Comparison of ENCODE assay signal across 32 cellular contexts in genomic region chr6:137039010-137039409, GRCh38. TPM values are rescaled to one million over a fixed set of nuclear protein-coding genes. Genes with fewer than 3 reads are reported as not detected.
"Had no signal": no experiment of that assay in that cellular context is flagged by ENCODE, and none has a peak within 500 bp of the region (broad histone marks: within the 10 kb centered on the region; RNA-seq: fewer than 3 reads in every experiment).

No MANE protein-coding gene starts in this region.

- H3K4me3 ChIP-seq: adrenal gland, body of pancreas, esophagus squamous epithelium, gastroesophageal sphincter, heart right ventricle had no signal

- H3K4me1 ChIP-seq: adrenal gland, gastroesophageal sphincter had no signal

- H3K27ac ChIP-seq: adrenal gland, body of pancreas, epithelial cell of prostate, esophagus squamous epithelium, gastroesophageal sphincter, heart right ventricle, WERI-Rb-1 had no signal

- H3K9me3 ChIP-seq: adrenal gland, body of pancreas, esophagus squamous epithelium, gastroesophageal sphincter had no signal

- H3K27me3 ChIP-seq: adrenal gland, body of pancreas had no signal

- ATAC-seq: activated CD4-positive, alpha-beta T cell treated with anti-CD3 and anti-CD28 coated beads for 36 hours; activated CD8-positive, alpha-beta memory T cell treated with anti-CD3 and anti-CD28 coated beads, Interleukin-2, amount 10 ng/mL, durations not matched to agents 7 days and 5 days; activated CD8-positive, alpha-beta T cell treated with anti-CD3 and anti-CD28 coated beads, Interleukin-2, amount 10 ng/mL, durations not matched to agents 7 days and 5 days; activated naive CD8-positive, alpha-beta T cell treated with anti-CD3 and anti-CD28 coated beads, Interleukin-2, amount 50 U/mL, for 24 hours; body of pancreas; gastroesophageal sphincter; heart right ventricle; T-helper 17 cell had no signal

- DNase-seq: activated B cell treated with CpG ODN at 0.5 μM for 24 hours; activated CD4-positive, alpha-beta memory T cell treated with anti-CD3 and anti-CD28 coated beads for 36 hours; activated CD4-positive, alpha-beta T cell treated with anti-CD3 and anti-CD28 coated beads for 36 hours; activated CD4-positive, alpha-beta T cell treated with anti-CD3 and anti-CD28 coated beads, Interleukin-2, amount 10 ng/mL, durations not matched to agents 24 days and 14 days; activated CD4-positive, CD25-positive, alpha-beta regulatory T cell treated with anti-CD3 and anti-CD28 coated beads, Interleukin-2, amount 50 U/mL, for 72 hours; activated CD8-positive, alpha-beta memory T cell treated with anti-CD3 and anti-CD28 coated beads, Interleukin-2, amount 10 ng/mL, durations not matched to agents 7 days and 5 days; activated CD8-positive, alpha-beta memory T cell treated with anti-CD3 and anti-CD28 coated beads, Interleukin-2, amount 50 U/mL, for 4 hours; activated CD8-positive, alpha-beta T cell treated with anti-CD3 and anti-CD28 coated beads, Interleukin-2, amount 10 ng/mL, durations not matched to agents 7 days and 5 days; activated effector memory CD4-positive, alpha-beta T cell treated with anti-CD3 and anti-CD28 coated beads, Interleukin-2, amount 50 U/mL, for 16 hours; activated naive CD4-positive, alpha-beta T cell treated with anti-CD3 and anti-CD28 coated beads for 36 hours; activated naive CD8-positive, alpha-beta T cell treated with anti-CD3 and anti-CD28 coated beads for 36 hours; activated naive CD8-positive, alpha-beta T cell treated with anti-CD3 and anti-CD28 coated beads, Interleukin-2, amount 50 U/mL, for 24 hours; activated T-cell treated with anti-CD3 and anti-CD28 coated beads, Interleukin-2, amount 50 U/mL, for 1 hour; activated T-cell treated with anti-CD3 and anti-CD28 coated beads, Interleukin-2, amount 50 U/mL, for 48 hours; adrenal gland; amygdala; aorta; body of pancreas; caudate nucleus; effector CD8-positive, alpha-beta T cell; esophagus squamous epithelium; foreskin melanocyte; heart right ventricle; T-helper 17 cell; T1000; WERI-Rb-1 had no signal

- H3K36me3 ChIP-seq: adrenal gland, esophagus squamous epithelium, gastroesophageal sphincter, heart right ventricle, WERI-Rb-1 had no signal

RNA-seq across cellular contexts. Expression of gene IL20RA, which starts 5.8 kb away (rescaled TPM):
- total RNA-seq: activated B cell treated with CpG ODN at 0.5 μM for 24 hours; activated CD4-positive, alpha-beta memory T cell treated with anti-CD3 and anti-CD28 coated beads for 36 hours; activated CD4-positive, alpha-beta T cell treated with anti-CD3 and anti-CD28 coated beads for 36 hours; activated CD4-positive, alpha-beta T cell treated with anti-CD3 and anti-CD28 coated beads, Interleukin-2, amount 10 ng/mL, durations not matched to agents 24 days and 14 days; activated CD8-positive, alpha-beta memory T cell treated with anti-CD3 and anti-CD28 coated beads for 36 hours; activated CD8-positive, alpha-beta memory T cell treated with anti-CD3 and anti-CD28 coated beads, Interleukin-2, amount 10 ng/mL, durations not matched to agents 7 days and 5 days; activated CD8-positive, alpha-beta T cell treated with anti-CD3 and anti-CD28 coated beads, Interleukin-2, amount 10 ng/mL, durations not matched to agents 7 days and 5 days; activated naive CD4-positive, alpha-beta T cell treated with anti-CD3 and anti-CD28 coated beads for 36 hours; activated naive CD8-positive, alpha-beta T cell treated with anti-CD3 and anti-CD28 coated beads for 36 hours; activated T-helper 1 cell treated with anti-CD3 and anti-CD28 coated beads, Interleukin-12 subunit alpha, Interleukin-12 subunit beta, Interleukin-2, Interleukin-4 antibody, amounts not matched to agents 30 ng/mL and 10 ng/mL and 1 ng/mL, durations not matched to agents 14 hours and 24 hours and 36 hours; activated T-helper 2 cell treated with anti-CD3 and anti-CD28 coated beads, Interferon-gamma antibody, Interleukin-2, Interleukin-4, amounts not matched to agents 10 μg/mL and 5 μg/mL and 100 μg/mL, durations not matched to agents 14 hours and 24 hours and 36 hours; endothelial cell of umbilical vein; T-helper 17 cell had no signal
